In the genomic region with DNA sequence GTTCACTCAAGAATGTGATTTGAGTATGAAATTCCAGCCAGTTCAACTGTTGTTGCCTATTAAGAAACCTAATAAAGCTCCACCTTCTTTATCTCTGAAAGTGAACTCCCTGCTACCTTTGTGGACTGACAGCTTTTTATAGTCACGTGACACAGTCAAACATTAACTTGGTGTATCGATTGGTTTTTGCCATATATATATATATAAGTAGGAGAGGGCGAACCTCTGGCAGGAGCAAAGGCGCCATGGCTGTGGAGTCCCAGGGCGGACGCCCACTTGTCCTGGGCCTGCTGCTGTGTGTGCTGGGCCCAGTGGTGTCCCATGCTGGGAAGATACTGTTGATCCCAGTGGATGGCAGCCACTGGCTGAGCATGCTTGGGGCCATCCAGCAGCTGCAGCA, we compare ENCODE assay signal across 20 cellular contexts. TPM values are rescaled to one million over a fixed set of nuclear protein-coding genes. Genes with fewer than 3 reads are reported as not detected.
DNase-seq lines count a peak whose midpoint lies in the region; ATAC-seq, FAIRE-seq and TF ChIP-seq lines count a peak whose summit lies in the region.
"Had no signal": no experiment of that assay in that cellular context is flagged by ENCODE, and none has a peak within 500 bp of the region (broad histone marks: within the 10 kb centered on the region; RNA-seq: fewer than 3 reads in every experiment).

Gene UGT1A1 (plus strand): TSS at position 228 of the 400 bp plus-strand sequence. CDS start 18 bp downstream, at position 246.

- RAD21 ChIA-PET in GM12878 (lab: Charles Lee; ENCODE audit: unreplicated experiment), result interaction anchor here (1.1 kb wide), 1 partner anchor 406 kb away, joined by 3 read pairs; no protein-coding TSS in a partner anchor

- H3K4me1 ChIP-seq in GM12878 (ENCODE audit: control insufficient read depth, insufficient read depth, low read length) (no peaks in the 10 kb centered on the region), liver (ENCODE audit: control insufficient read depth in 4 of 4, insufficient read depth in 4 of 4, low read length in 3 of 4) (peaks cover 6 to 65% (median 32%) of the 10 kb centered on the region in 4 donors), gastrocnemius medialis (no peaks in the 10 kb centered on the region)

- SMC1A ChIA-PET in GM12878 (lab: Charles Lee; ENCODE audit: uncharacterized antibody, unreplicated experiment), result no interaction called here

- WGBS in GM12878 (ENCODE audit: insufficient coverage, insufficient replicate concordance, low lambda C conversion rate, missing lambda C conversion rate), result 28% methylated on average over 6 of the region's 6 CpGs
- WGBS in liver, result 54% methylated on average over 6 of the region's 6 CpGs

- H3K9ac ChIP-seq in GM12878 (ENCODE audit: control insufficient read depth, insufficient read depth, low read length), result no peak within 1 kb of the TSS
- H3K9ac ChIP-seq in liver (ENCODE audit: low read depth in 1 of 2, low read length in 2 of 2), result peak within 1 kb of the TSS; percentile 34 to 99

- no peaks in the 10 kb centered on the region for H3K9me3 ChIP-seq in GM12878 (replicated peaks; ENCODE audit: control insufficient read depth, insufficient read depth, low read length)
- no peaks in the 10 kb centered on the region for H3K9me3 ChIP-seq in liver (ENCODE audit: control insufficient read depth in 4 of 4, low read length in 3 of 4)
- H3K9me3 ChIP-seq in gastrocnemius medialis, result no peaks in the 10 kb centered on the region

- H3K36me3 ChIP-seq in GM12878 (ENCODE audit: control insufficient read depth in 2 of 2, insufficient read depth in 2 of 2, low read length in 1 of 2) (no peaks in the 10 kb centered on the region), liver (ENCODE audit: control insufficient read depth in 4 of 4, insufficient read depth in 3 of 4, low read depth in 1 of 4, low read length in 3 of 4) (no peaks in the 10 kb centered on the region), gastrocnemius medialis (no peaks in the 10 kb centered on the region)
- H3K36me3 ChIP-seq: SJSA1 had no signal

- no peak within 1 kb of the TSS for H3K4me3 ChIP-seq in GM12878
- peak within 1 kb of the TSS; percentile 46 to 86 (median 46) for H3K4me3 ChIP-seq in liver (ENCODE audit: low read depth in 1 of 3, low read length in 3 of 3)
- no peak within 1 kb of the TSS for H3K4me3 ChIP-seq in gastrocnemius medialis
- H3K4me3 ChIP-seq: SJSA1 had no signal

- no peak within 1 kb of the TSS for H3K27ac ChIP-seq in GM12878 (ENCODE audit: control insufficient read depth, insufficient read depth)
- H3K27ac ChIP-seq in liver (ENCODE audit: low read depth in 1 of 2, low read length in 2 of 2), result peak within 1 kb of the TSS; percentile 85 to 94
- no peak within 1 kb of the TSS for H3K27ac ChIP-seq in gastrocnemius medialis
- H3K27ac ChIP-seq: C4-2B, HL-60, SJSA1 had no signal

- intact Hi-C loops in GM12878 (cut with micrococcal nuclease; ENCODE audit: unreplicated experiment) (no loop called here), gastrocnemius medialis (cut with DNase I; ENCODE audit: low total_unique reads) (no loop called here)

- no peak for FAIRE-seq in GM12878 (lab: Jason Lieb, UNC)
- FAIRE-seq: G401.6, HTR-8/SVneo had no signal

- H3K27me3 ChIP-seq in GM12878 (replicated peaks in 1 of 2; ENCODE audit: control insufficient read depth in 2 of 2, insufficient read depth in 2 of 2, low read length in 1 of 2) (peaks cover 0 to 3% of the 10 kb centered on the region in 2 experiments; a peak in 1 of 4 replicates), liver (ENCODE audit: control insufficient read depth in 4 of 4, insufficient read depth in 4 of 4, low read length in 3 of 4) (no peaks in the 10 kb centered on the region), gastrocnemius medialis (no peaks in the 10 kb centered on the region)
- H3K27me3 ChIP-seq: SJSA1 had no signal

- TF ChIP-seq RAD21 in GM12878 (IDR thresholded peaks at IDR 0.05; ENCODE audit: insufficient read depth, low read depth, low read length), result no peak
- TF ChIP-seq RAD21 in liver (IDR thresholded peaks at IDR 0.05), result peak; percentile 18 to 41

- TF ChIP-seq POLR2A in GM12878 (IDR thresholded peaks at IDR 0.05; ENCODE audit: low read depth, low read length), result no peak
- TF ChIP-seq POLR2A in gastrocnemius medialis (IDR thresholded peaks at IDR 0.05), result no peak

- TF ChIP-seq EP300 in GM12878 (IDR thresholded peaks at IDR 0.05; ENCODE audit: borderline replicate concordance in 1 of 2, control insufficient read depth in 1 of 2, low read depth in 2 of 2, low read length in 2 of 2), result no peak

- DNase-seq in HT-29 (ENCODE audit: low spot score) (peak; percentile 86), GM12878 (ENCODE audit: low read depth, low spot score) (no peak), ureter (ENCODE audit: low spot score) (no peak), gastrocnemius medialis (no peak)
- DNase-seq: AML-193, H7, HFFc6, KBM-7, MV-4-11, NCI-H1694 treated with DMSO at 0.1 percent for 48 hours, NCI-H524, NCI-H82 had no signal

- no peak within 1 kb of the TSS for H3K4me2 ChIP-seq in GM12878 (ENCODE audit: control insufficient read depth, insufficient read depth)

- POLR2A ChIA-PET in GM12878 (lab: Charles Lee), result no interaction called here

- in situ Hi-C loops in GM12878 (cut with MboI), result no loop called here
- in situ Hi-C loops in gastrocnemius medialis (cut with MboI; ENCODE audit: low sequenced_read_pairs in 4 of 4), result no loop called here

- no peaks in the 10 kb centered on the region for H4K20me1 ChIP-seq in GM12878 (ENCODE audit: control insufficient read depth, insufficient read depth)

- no TSS peak for BruUV-seq in GM12878 (replicated peaks; lab: Mats Ljungman, UMichigan)

- CTCF ChIA-PET in GM12878 (lab: Yijun Ruan, JAX), result no interaction called here

- no peaks in the 10 kb centered on the region for H3K79me2 ChIP-seq in GM12878 (ENCODE audit: control insufficient read depth, insufficient read depth, low read length)

- TF ChIP-seq CTCF in GM12878 (IDR thresholded peaks at IDR 0.05 in 2 of 3, conservative IDR thresholded peaks at IDR 0.05 in 1 of 3; ENCODE audit: control insufficient read depth in 2 of 3, extremely low read depth in 1 of 3, insufficient read depth in 1 of 3, low read depth in 3 of 3, low read length in 3 of 3) (no peak), liver (IDR thresholded peaks at IDR 0.05; ENCODE audit: low read depth, low read length, missing input control) (no peak), gastrocnemius medialis (IDR thresholded peaks at IDR 0.05 in 4 of 5, conservative IDR thresholded peaks at IDR 0.05 in 1 of 5) (no peak)

- H2AFZ ChIP-seq in GM12878 (ENCODE audit: control insufficient read depth, low read depth, low read length), result no peak within 1 kb of the TSS

- ATAC-seq in GM12878, result no peak
- no peak for ATAC-seq in gastrocnemius medialis
- no peak for ATAC-seq in HG02623 (IDR thresholded peaks at IDR 0.05; ENCODE audit: unreplicated experiment)
- ATAC-seq in HG02970 (IDR thresholded peaks at IDR 0.05; ENCODE audit: low FRiP score, unreplicated experiment), result no peak

TF ChIP-seq in GM12878, 131 proteins besides CTCF, POLR2A, EP300 and RAD21:
- TF ChIP-seq YBX1 (IDR thresholded peaks at IDR 0.05) (no peak), RAD51 (IDR thresholded peaks at IDR 0.05) (peak; percentile 61; the same call in 1 of the 2 replicates)
TF ChIP-seq in GM12878: peak in this region for 1.

TF ChIP-seq in liver, 16 proteins besides CTCF, POLR2A, EP300 and RAD21 (continues in another document):
- TF ChIP-seq JUND (IDR thresholded peaks at IDR 0.05) (peak; percentile 33 to 45), FOXA2 (IDR thresholded peaks at IDR 0.05) (peak; percentile 44), MAX (IDR thresholded peaks at IDR 0.05) (no peak), FOXA1 (IDR thresholded peaks at IDR 0.05) (peak; percentile 48), HNF4A (conservative IDR thresholded peaks at IDR 0.05) (peak; percentile 63 to 68), HNF4G (IDR thresholded peaks at IDR 0.05) (no peak)

RNA-seq across cellular contexts. Expression of gene UGT1A1, which starts in this region (rescaled TPM):
- 3.2 and 3.6 TPM in 2 replicates for total RNA-seq in HT-29 (2014; rRNA removed; shearing (Covaris generic))
- total RNA-seq in GM12878 (2013; cell fraction: nucleolus; rRNA removed), result not detected in 2 replicates
- total RNA-seq in GM12878 (2014; rRNA removed), result not detected in 2 replicates
- total RNA-seq in GM12878 (2014; rRNA removed; fragmentation: Illumina TruSeq; extraction: Trizol), result not detected in 2 replicates
- not detected in 2 replicates for total RNA-seq in GM12878 (2021)
- not detected for polyA plus RNA-seq in GM12878 (2011; ENCODE audit: low read depth)
- polyA plus RNA-seq in GM12878 (2011; rRNA removed), result not detected in 2 replicates
- 0.01 TPM in 1 of 2 replicates, not detected in the other for polyA plus RNA-seq in GM12878 (2011; cell fraction: cytosol; rRNA removed)
- not detected in 2 replicates for polyA plus RNA-seq in GM12878 (2011; cell fraction: nucleus; rRNA removed)
- not detected in 2 replicates for polyA plus RNA-seq in GM12878 (2012)
- polyA plus RNA-seq in GM12878 (2014; fragmentation: Illumina TruSeq; extraction: Trizol), result not detected in 2 replicates
- polyA plus RNA-seq in GM12878 (2014; fragmentation: Nextera tagmentation; extraction: Ambion mirVana), result not detected
- polyA plus RNA-seq in GM12878 (2014; rRNA removed), result not detected in 2 replicates
- polyA plus RNA-seq in GM12878 (2016; fragmentation: Nextera tagmentation; extraction: Ambion mirVana), result not detected
- polyA minus RNA-seq in GM12878 (2011; rRNA and poly(A)+ RNA removed), result not detected in 2 replicates
- polyA minus RNA-seq in GM12878 (2011; cell fraction: cytosol; rRNA and poly(A)+ RNA removed), result not detected in 2 replicates
- polyA minus RNA-seq in GM12878 (2011; cell fraction: nucleus; rRNA and poly(A)+ RNA removed), result not detected in 2 replicates
- 100 to 1,000 TPM in 1 of 2 donors, not detected in 1; 145 TPM for total RNA-seq in liver
- polyA plus RNA-seq in liver, result 100 to 1,000 TPM; 288 to 386 TPM
- 21.8 TPM for total RNA-seq in ureter
- under 1 TPM in 1 of 4 donors, not detected in 3; 0.20 TPM for total RNA-seq in gastrocnemius medialis
- total RNA-seq: H7, HFFc6, SJSA1 had no signal

Comparison
In these comparisons a context has a peak if more than half of its experiments do, and no peak if none do; other contexts are left out.
1. RNA of gene UGT1A1 (polyA plus RNA-seq): 288 to 386 TPM in liver; 0.01 TPM in GM12878; every median in the first group is over 100 times any median in the second.
2. H3K27ac ChIP-seq: peak in liver (2 of 2); none in GM12878 (single experiment) and gastrocnemius medialis (0 of 4).
3. H3K4me3 ChIP-seq: peak in liver (3 of 3); none in GM12878 (single experiment) and gastrocnemius medialis (0 of 4).